In the genomic region with DNA sequence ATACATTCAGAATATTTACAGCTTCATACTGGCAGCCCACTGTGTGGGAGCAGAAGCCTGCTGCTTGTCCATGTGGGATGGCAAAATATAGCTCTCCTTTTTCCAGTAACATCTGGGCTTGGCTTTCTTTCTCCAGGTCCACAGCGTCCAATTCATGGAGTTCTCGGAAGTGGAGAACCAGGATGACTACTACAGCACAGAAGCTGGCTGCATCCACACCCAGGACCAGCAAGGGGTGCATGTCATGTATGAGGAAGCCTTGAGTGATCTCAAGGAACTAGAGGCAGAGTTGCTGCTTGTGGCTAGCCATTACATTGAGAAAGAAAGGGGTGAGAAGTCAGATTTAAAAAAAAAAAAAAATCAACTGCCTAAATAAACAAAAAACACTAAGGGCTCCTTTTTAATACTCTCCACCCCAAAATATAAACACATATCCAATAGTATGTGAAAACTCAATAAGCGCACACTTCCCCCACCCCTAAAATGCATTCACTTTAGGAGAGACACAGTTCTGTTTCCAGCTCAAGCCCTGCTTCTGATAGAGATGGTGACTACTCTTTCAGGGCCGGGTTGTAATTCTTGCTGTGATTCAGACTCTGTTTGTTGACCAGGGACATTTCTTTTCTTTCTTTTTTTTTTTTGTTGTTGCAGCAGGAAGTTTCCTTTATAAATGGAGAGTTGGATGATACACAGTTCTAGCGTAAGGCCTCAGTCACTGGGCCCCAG, we compare ENCODE assay signal across 15 cellular contexts.
DNase-seq lines count a peak whose midpoint lies in the region; ATAC-seq and TF ChIP-seq lines count a peak whose summit lies in the region.
"Had no signal": no experiment of that assay in that cellular context is flagged by ENCODE, and none has a peak within 500 bp of the region (broad histone marks: within the 10 kb centered on the region; RNA-seq: fewer than 3 reads in every experiment).

No MANE protein-coding gene starts in this region.

- ATAC-seq in natural killer cell = no peak
- no peak for ATAC-seq in esophagus mucosa
- ATAC-seq in GM19397 (IDR thresholded peaks at IDR 0.05; ENCODE audit: unreplicated experiment) = no peak
- ATAC-seq: T-helper 17 cell had no signal

- no peak overlapping the region for H2BK120ac ChIP-seq in mesendoderm (ENCODE audit: low read depth, low read length)

- H3K4ac ChIP-seq in mesendoderm (ENCODE audit: low read depth, low read length) = no peak overlapping the region

- intact Hi-C loops in natural killer cell (cut with micrococcal nuclease) = loop anchor here (5.0 kb wide), 2 partner anchors 142 to 143 kb away; a partner anchor contains a TSS
- intact Hi-C loops in tibial artery (cut with DNase I; ENCODE audit: low total_unique reads) = no loop called here

- peak overlapping the region; percentile 21 to 47 for H3K27ac Mint-ChIP-seq in natural killer cell
- H3K27ac Mint-ChIP-seq: T-helper 17 cell had no signal

- H3K79me1 ChIP-seq in mesendoderm (ENCODE audit: low read length) = no peaks in the 10 kb centered on the region

- H4K8ac ChIP-seq in mesendoderm (ENCODE audit: low read depth, low read length) = no peak overlapping the region

- H3K9ac ChIP-seq in mesendoderm (ENCODE audit: low read length) = no peak overlapping the region

- H3K4me1 Mint-ChIP-seq in natural killer cell = peaks cover 36 to 38% of the 10 kb centered on the region in 2 donors

- no peak overlapping the region for H3K4me2 ChIP-seq in mesendoderm (ENCODE audit: low read length)

- H4K5ac ChIP-seq in mesendoderm (ENCODE audit: low read length) = no peak overlapping the region

- H3K9me3 ChIP-seq in tibial artery = no peaks in the 10 kb centered on the region
- H3K9me3 ChIP-seq: esophagus muscularis mucosa had no signal

- peaks cover 6% of the 10 kb centered on the region for H3K36me3 Mint-ChIP-seq in natural killer cell

- no peak overlapping the region for H2BK5ac ChIP-seq in mesendoderm (ENCODE audit: low read length)

- no peaks in the 10 kb centered on the region for H3K79me2 ChIP-seq in mesendoderm (ENCODE audit: control insufficient read depth, insufficient read depth, low read length)

- H3K36me3 ChIP-seq in tibial artery (no peaks in the 10 kb centered on the region), mesendoderm (ENCODE audit: control insufficient read depth, insufficient read depth, low read length) (no peaks in the 10 kb centered on the region)
- H3K36me3 ChIP-seq: esophagus muscularis mucosa had no signal

- H3K9me3 Mint-ChIP-seq in natural killer cell = peaks cover 0 to 8% of the 10 kb centered on the region in 2 donors

- peak; percentile 16 for DNase-seq in DMS53 (lab: John Stamatoyannopoulos, UW)
- no peak for DNase-seq in DMS53 treated with DMSO at 0.1 percent for 48 hours (lab: John Stamatoyannopoulos, UW; ENCODE audit: unreplicated experiment)
- DNase-seq in cardiac fibroblast (ENCODE audit: low read depth in 2 of 2) = peak; percentile 23 to 79
- no peak for DNase-seq in natural killer cell
- no peak for DNase-seq in tibial artery
- DNase-seq in mesendoderm = no peak
- DNase-seq: DMS 273 treated with DMSO at 0.1 percent for 48 hours; islet precursor cell; NCI-H187 treated with DMSO at 0.1 percent for 48 hours; NK-92 treated with Interleukin-12 subunit alpha and Interleukin-12 subunit beta, amount 100 ng/mL, for 24 hours; T-helper 17 cell had no signal

- no CpG with 5 or more reads among the region's 5 CpGs for WGBS in mesendoderm (ENCODE audit: extremely low coverage, insufficient coverage, low lambda C conversion rate)

- H3K27me3 ChIP-seq in tibial artery (no peaks in the 10 kb centered on the region), mesendoderm (ENCODE audit: insufficient read depth, low read length, poor library complexity) (no peaks in the 10 kb centered on the region)
- H3K27me3 ChIP-seq: esophagus muscularis mucosa had no signal

- H3K4me3 Mint-ChIP-seq in natural killer cell = peak overlapping the region; percentile 2
- H3K4me3 Mint-ChIP-seq: T-helper 17 cell had no signal

- no peak overlapping the region for H2AK5ac ChIP-seq in mesendoderm (ENCODE audit: low read length)

- no peak overlapping the region for H3K56ac ChIP-seq in mesendoderm (ENCODE audit: low read length)

- no peak overlapping the region for H3K23ac ChIP-seq in mesendoderm (ENCODE audit: low read length)

- H2BK15ac ChIP-seq in mesendoderm (replicated peaks; ENCODE audit: low read depth) = no peak overlapping the region

- H3K27ac ChIP-seq in tibial artery (peak overlapping the region; percentile 53 to 68), mesendoderm (ENCODE audit: low read depth, low read length) (no peak overlapping the region)
- H3K27ac ChIP-seq: 22Rv1, esophagus muscularis mucosa had no signal

- no peaks in the 10 kb centered on the region for H3K27me3 Mint-ChIP-seq in natural killer cell (ENCODE audit: low read depth in 2 of 2)
- H3K27me3 Mint-ChIP-seq: T-helper 17 cell had no signal

- H3K4me1 ChIP-seq in tibial artery = peaks cover 0 to 26% (median 15%) of the 10 kb centered on the region in 4 donors
- no peaks in the 10 kb centered on the region for H3K4me1 ChIP-seq in mesendoderm (ENCODE audit: control insufficient read depth, low read depth, low read length)

- TF ChIP-seq CTCF in cardiac fibroblast (IDR thresholded peaks at IDR 0.05; ENCODE audit: low read depth, low read length) (no peak), natural killer cell (IDR thresholded peaks at IDR 0.05) (no peak), tibial artery (IDR thresholded peaks at IDR 0.05) (no peak)

- H3K18ac ChIP-seq in mesendoderm (ENCODE audit: low read length) = no peak overlapping the region

- no peak overlapping the region for H3K4me3 ChIP-seq in cardiac fibroblast (replicated peaks in 1 of 2; ENCODE audit: low read depth in 2 of 2, low read length in 2 of 2)
- H3K4me3 ChIP-seq in tibial artery = no peak overlapping the region
- H3K4me3 ChIP-seq in mesendoderm (ENCODE audit: low read length) = no peak overlapping the region
- H3K4me3 ChIP-seq: esophagus muscularis mucosa had no signal

Comparison
In these comparisons a context has a peak if more than half of its experiments do, and no peak if none do; other contexts are left out.
1. DNase-seq: peak in DMS53 (single experiment) and cardiac fibroblast (2 of 2); none in DMS53 treated with DMSO at 0.1 percent for 48 hours (single experiment), natural killer cell (single experiment), tibial artery (0 of 2) and mesendoderm (single experiment).